ENCODE assay signal across 8 cellular contexts in the genomic region with DNA sequence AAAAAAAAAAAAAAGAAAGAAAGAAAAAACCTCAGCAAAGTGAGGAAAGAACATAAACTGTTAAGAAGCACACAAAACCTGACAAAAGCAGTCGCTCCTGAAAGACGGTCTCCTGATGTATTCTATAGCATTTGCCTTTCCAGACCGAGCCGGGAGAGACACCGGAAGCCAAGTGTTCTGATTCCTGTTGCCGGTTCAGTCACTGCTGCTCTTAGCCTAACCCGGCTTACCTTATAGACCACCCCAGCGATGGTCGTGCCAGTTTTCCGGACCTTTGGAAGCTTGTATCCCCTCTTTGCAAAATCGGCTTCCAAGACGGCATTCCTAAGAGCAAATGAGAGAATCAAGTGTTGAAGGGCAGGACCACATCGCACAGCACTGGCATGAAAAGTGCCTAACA. TPM values are rescaled to one million over a fixed set of nuclear protein-coding genes. Genes with fewer than 3 reads are reported as not detected.
DNase-seq lines count a peak whose midpoint lies in the region; ATAC-seq and TF ChIP-seq lines count a peak whose summit lies in the region.

No MANE protein-coding gene starts in this region.

- dilution Hi-C loops in mammary epithelial cell (cut with HindIII; ENCODE audit: low sequenced_read_pairs): loop anchor here (5.0 kb wide), 1 partner anchor 123 kb away; no protein-coding TSS in a partner anchor

- H3K9me3 ChIP-seq in A673 (ENCODE audit: low read depth, low read length, poor library complexity, severe bottlenecking): peaks cover 3% of the 10 kb centered on the region
- no peaks in the 10 kb centered on the region for H3K9me3 ChIP-seq in HUES48 (ENCODE audit: control insufficient read depth, insufficient read depth, low read length)
- no peaks in the 10 kb centered on the region for H3K9me3 ChIP-seq in mammary epithelial cell (replicated peaks; ENCODE audit: insufficient read depth, low read length)
- H3K9me3 ChIP-seq in muscle layer of colon (ENCODE audit: low read length): no peaks in the 10 kb centered on the region

- H3K36me3 ChIP-seq in A673 (ENCODE audit: insufficient read depth, low read length, poor library complexity, severe bottlenecking) (peaks cover 46% of the 10 kb centered on the region), HUES48 (ENCODE audit: control insufficient read depth, insufficient read depth, low read length) (peaks cover 47% of the 10 kb centered on the region), mammary epithelial cell (ENCODE audit: insufficient read depth, low read length) (peaks cover 12% of the 10 kb centered on the region), muscle layer of colon (ENCODE audit: insufficient read depth, low read length) (peaks cover 40% of the 10 kb centered on the region)

- no peak for DNase-seq in A673 (ENCODE audit: low spot score)
- DNase-seq in mammary epithelial cell: no peak
- no peak for DNase-seq in NAMALWA (ENCODE audit: low spot score)
- no peak for DNase-seq in occipital lobe (lab: John Stamatoyannopoulos, UW)
- no peak for DNase-seq in GM10266 (ENCODE audit: extremely low spot score)

- H2AFZ ChIP-seq in mammary epithelial cell (ENCODE audit: low read depth, low read length): peak overlapping the region; percentile 88

- H3K79me2 ChIP-seq in mammary epithelial cell (ENCODE audit: insufficient read depth, low read length): peaks cover 41% of the 10 kb centered on the region

- POLR2A ChIA-PET in A673 (lab: Charles Lee; ENCODE audit: low non-redundant PET): no interaction called here

- intact Hi-C loops in A673 (cut with micrococcal nuclease; ENCODE audit: unreplicated experiment) (loop anchor here (5.0 to 10.0 kb wide), 3 partner anchors 298 to 440 kb away; partner anchors contain the start of gene WDR38), mammary epithelial cell (cut with micrococcal nuclease) (loop anchor here (5.0 to 10.0 kb wide), 4 partner anchors 203 to 828 kb away; partner anchors contain the start of gene HSPA5)

- H3K4me3 ChIP-seq in A673 (ENCODE audit: low read depth, low read length, poor library complexity, severe bottlenecking) (peak overlapping the region; percentile 74), HUES48 (ENCODE audit: low read depth, low read length) (peak overlapping the region; percentile 95), mammary epithelial cell (replicated peaks in 1 of 3; ENCODE audit: insufficient read depth in 1 of 3, low read depth in 2 of 3, low read length in 3 of 3) (peak overlapping the region; percentile 60 to 82 (median 77)), muscle layer of colon (ENCODE audit: low read depth in 1 of 2, low read length in 2 of 2) (peak overlapping the region; percentile 77 to 98)

- H3K4me1 ChIP-seq in A673 (ENCODE audit: insufficient read depth, low read length, poor library complexity, severe bottlenecking) (peaks cover 20% of the 10 kb centered on the region), HUES48 (ENCODE audit: control insufficient read depth, insufficient read depth, low read length) (peaks cover 7% of the 10 kb centered on the region), mammary epithelial cell (ENCODE audit: insufficient read depth, low read length) (peaks cover 38% of the 10 kb centered on the region), muscle layer of colon (ENCODE audit: insufficient read depth, low read length) (peaks cover 12% of the 10 kb centered on the region)

- in situ Hi-C loops in mammary epithelial cell (cut with MboI; ENCODE audit: low sequenced_read_pairs in 2 of 2): loop anchor here in 1 of 2 donors (25.0 kb wide), 1 partner anchor 298 kb away; no protein-coding TSS in a partner anchor

- H4K20me1 ChIP-seq in mammary epithelial cell (ENCODE audit: insufficient read depth, low read length): no peaks in the 10 kb centered on the region

- no peaks in the 10 kb centered on the region for H3K27me3 ChIP-seq in A673 (replicated peaks; ENCODE audit: insufficient read depth, low read depth, low read length, poor library complexity)
- H3K27me3 ChIP-seq in HUES48 (ENCODE audit: control insufficient read depth, insufficient read depth, low read length): no peaks in the 10 kb centered on the region
- H3K27me3 ChIP-seq in mammary epithelial cell (ENCODE audit: insufficient read depth, low read length): no peaks in the 10 kb centered on the region
- H3K27me3 ChIP-seq in muscle layer of colon (ENCODE audit: control insufficient read depth in 1 of 2, insufficient read depth in 2 of 2, low read length in 2 of 2): no peaks in the 10 kb centered on the region

- H3K9ac ChIP-seq in HUES48 (ENCODE audit: low read depth, low read length) (peak overlapping the region; percentile 89), mammary epithelial cell (ENCODE audit: insufficient read depth, low read length) (peak overlapping the region; percentile 92), muscle layer of colon (ENCODE audit: low read length) (peak overlapping the region; percentile 78)

- ATAC-seq in GM19324 (IDR thresholded peaks at IDR 0.05; ENCODE audit: low FRiP score, unreplicated experiment): no peak

- no TSS peak for BruUV-seq in A673 (replicated peaks; lab: Mats Ljungman, UMichigan)
- no TSS peak for BruUV-seq in mammary epithelial cell (replicated peaks; lab: Mats Ljungman, UMichigan)

- H3K4me2 ChIP-seq in mammary epithelial cell (ENCODE audit: insufficient read depth, low read depth, low read length): peak overlapping the region; percentile 86

- 3% methylated on average over 13 of the region's 13 CpGs for WGBS in mammary epithelial cell (ENCODE audit: low coverage, missing lambda C conversion rate)

- TF ChIP-seq CTCF in A673 (conservative IDR thresholded peaks at IDR 0.05; ENCODE audit: low read depth, low read length) (no peak), mammary epithelial cell (conservative IDR thresholded peaks at IDR 0.05 in 1 of 2, IDR thresholded peaks at IDR 0.05 in 1 of 2; ENCODE audit: extremely low read depth in 1 of 2, insufficient read depth in 1 of 2, low read depth in 1 of 2, low read length in 2 of 2) (no peak), GM10266 (IDR thresholded peaks at IDR 0.05; ENCODE audit: control insufficient read depth, insufficient read depth, low read depth, missing control alignments) (no peak)

- H3K27ac ChIP-seq in A673 (ENCODE audit: low read depth, low read length, poor library complexity, severe bottlenecking): peak overlapping the region; percentile 80
- peak overlapping the region; percentile 89 for H3K27ac ChIP-seq in HUES48 (ENCODE audit: low read depth, low read length)
- peak overlapping the region; percentile 77 for H3K27ac ChIP-seq in mammary epithelial cell (ENCODE audit: insufficient read depth, low read depth, low read length)
- H3K27ac ChIP-seq in muscle layer of colon (ENCODE audit: low read depth, low read length): peak overlapping the region; percentile 43

- CTCF ChIA-PET in A673 (lab: Charles Lee) (interaction anchor here (0.6 kb wide), 1 partner anchor 21 kb away, joined by 4 read pairs; no protein-coding TSS in a partner anchor), mammary epithelial cell (lab: Charles Lee; ENCODE audit: low non-redundant PET) (no interaction called here)

RNA-seq across cellular contexts. Expression of gene PSMB7, which starts 0.6 kb away (rescaled TPM):
- 355 and 380 TPM in 2 replicates for total RNA-seq in A673 (2021)
- 100 to 1,000 TPM; 124 to 213 TPM for total RNA-seq in mammary epithelial cell
- polyA plus RNA-seq in mammary epithelial cell: 325 TPM
- polyA minus RNA-seq in mammary epithelial cell: 183 TPM
- total RNA-seq in occipital lobe: 145 TPM

RNA-seq across cellular contexts. Expression of gene ADGRD2, which starts 35.6 kb away (rescaled TPM):
- total RNA-seq in A673 (2021) (not detected in 2 replicates), mammary epithelial cell (under 1 TPM; 0.50 to 0.52 TPM), occipital lobe (not detected)
- polyA plus RNA-seq in mammary epithelial cell: 0.10 TPM
- not detected for polyA minus RNA-seq in mammary epithelial cell
